8 cellular contexts compared by ENCODE assay signal in the genomic region with DNA sequence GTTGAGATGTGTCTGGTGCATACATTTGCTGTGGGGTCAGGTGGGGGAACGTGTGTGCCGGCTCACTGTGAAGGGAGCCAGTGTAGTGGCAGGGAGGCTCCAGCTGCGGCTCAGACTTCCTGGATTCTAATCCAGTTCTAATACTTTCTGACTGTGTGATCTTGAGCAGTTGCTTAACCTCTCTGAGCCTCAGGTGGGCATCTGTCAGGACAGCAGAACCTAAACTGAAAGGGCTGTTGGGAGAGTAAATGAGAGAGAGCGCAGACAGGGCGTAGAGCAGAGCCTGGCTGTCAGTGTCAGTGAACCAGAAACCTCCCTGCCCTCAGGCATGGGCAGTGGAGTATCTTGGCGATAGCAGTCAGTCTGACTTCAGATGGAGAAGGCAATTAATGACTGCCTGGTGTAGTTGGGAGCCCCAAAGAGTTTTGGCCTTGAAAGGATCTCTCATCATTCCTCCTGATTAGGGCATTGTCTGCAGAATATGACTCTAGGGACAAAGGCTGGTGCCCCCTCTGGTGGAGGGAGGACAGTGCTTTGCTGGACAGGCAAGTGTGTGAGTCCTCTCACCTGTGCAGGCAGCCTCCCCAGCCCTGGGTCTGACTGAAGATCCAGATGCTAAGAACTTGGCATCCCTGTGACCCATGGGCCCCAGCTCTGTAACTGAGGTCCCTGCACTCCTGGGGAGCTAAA. TPM values are rescaled to one million over a fixed set of nuclear protein-coding genes. Genes with fewer than 3 reads are reported as not detected.
DNase-seq lines count a peak whose midpoint lies in the region; ATAC-seq, FAIRE-seq and TF ChIP-seq lines count a peak whose summit lies in the region.

No MANE protein-coding gene starts in this region.

- DNase-seq in AG09309 (ENCODE audit: low read depth) (no peak), WTC11 (ENCODE audit: low spot score) (peak; percentile 78), HepG2 (ENCODE audit: low spot score) (peak; percentile 72), RKO (ENCODE audit: low spot score) (no peak)

- in situ Hi-C loops in HepG2 (cut with HindIII; ENCODE audit: extremely low pct_ligation_motif_present, low pct_unique_long_range_greater_than_20kb): loop anchor here (5.0 to 10.0 kb wide), 2 partner anchors 34 to 51 kb away; no protein-coding TSS in a partner anchor

- no peaks in the 10 kb centered on the region for H3K36me3 Mint-ChIP-seq in WTC11

- CTCF ChIA-PET in WTC11 (lab: Charles Lee): interaction anchor here (0.6 to 15.1 kb wide), 27 partner anchors 9 to 241 kb away, joined by 3 to 308 read pairs (median 4); partner anchors contain the start of genes CLPX, KBTBD13 and RASL12
- CTCF ChIA-PET in HepG2 (lab: Yijun Ruan, JAX; ENCODE audit: low intra/inter-chr PET ratio, low total read pairs): interaction anchor here (2.2 to 6.7 kb wide), 3 partner anchors 16 to 53 kb away, joined by 10 to 54 read pairs (median 34); no protein-coding TSS in a partner anchor

- no peaks in the 10 kb centered on the region for H3K9me3 ChIP-seq in HepG2 (ENCODE audit: low read length)

- WGBS in HepG2 (ENCODE audit: low lambda C conversion rate): 44% methylated on average over 6 of the region's 6 CpGs

- H3K4me1 Mint-ChIP-seq in WTC11: peaks cover 73% of the 10 kb centered on the region

- H3K9me3 Mint-ChIP-seq in WTC11: no peaks in the 10 kb centered on the region

- H3K27ac ChIP-seq in HepG2 (ENCODE audit: extremely low read length, insufficient read depth, low read length): no peak overlapping the region

- ATAC-seq in WTC11 (peak; percentile 55), HepG2 (peak; percentile 76), HG02588 (IDR thresholded peaks at IDR 0.05; ENCODE audit: unreplicated experiment) (no peak), HG03108 (IDR thresholded peaks at IDR 0.05; ENCODE audit: unreplicated experiment) (no peak), HG02870 (IDR thresholded peaks at IDR 0.05; ENCODE audit: unreplicated experiment) (no peak)

- no peaks in the 10 kb centered on the region for H3K79me2 ChIP-seq in HepG2 (ENCODE audit: insufficient read depth, low read length)

- no peak overlapping the region for H3K9ac ChIP-seq in HepG2 (ENCODE audit: insufficient read depth, low read depth, low read length)

- no peak for FAIRE-seq in HepG2 (lab: Jason Lieb, UNC)

- peak; percentile 60 for TF ChIP-seq RAD21 in HepG2 (CRISPR knock-in tag; IDR thresholded peaks at IDR 0.05)

- H3K27me3 ChIP-seq in HepG2 (ENCODE audit: control insufficient read depth in 1 of 2, insufficient read depth in 2 of 2, low read length in 2 of 2): peaks cover 0 to 21% of the 10 kb centered on the region in 2 experiments; a peak in 2 of 5 replicates

- peak; percentile 62 for TF ChIP-seq CTCF in AG09309 (IDR thresholded peaks at IDR 0.05; ENCODE audit: control insufficient read depth, insufficient read depth, low read depth, low read length, missing control alignments)
- TF ChIP-seq CTCF in GM12875 (IDR thresholded peaks at IDR 0.05; ENCODE audit: borderline replicate concordance, insufficient read depth, low read depth, low read length): peak; percentile 43; the same call in 1 of the 2 replicates
- TF ChIP-seq CTCF in WTC11 (IDR thresholded peaks at IDR 0.05): peak; percentile 49; the same call in 1 of the 2 replicates
- peak; percentile 88 for TF ChIP-seq CTCF in HepG2 (CRISPR knock-in tag; IDR thresholded peaks at IDR 0.05)

- no peaks in the 10 kb centered on the region for H3K36me3 ChIP-seq in HepG2 (replicated peaks in 1 of 2; ENCODE audit: control insufficient read depth in 1 of 2, insufficient read depth in 2 of 2, low read length in 2 of 2)

- H4K20me1 ChIP-seq in HepG2 (ENCODE audit: insufficient read depth, low read length): no peaks in the 10 kb centered on the region

- TF ChIP-seq POLR2A in HepG2 (IDR thresholded peaks at IDR 0.05; ENCODE audit: insufficient read depth in 1 of 2, low read depth in 2 of 2, low read length in 2 of 2): no peak

- H3K27ac Mint-ChIP-seq in WTC11: no peak overlapping the region

- POLR2A ChIA-PET in WTC11 (lab: Charles Lee): no interaction called here
- POLR2A ChIA-PET in HepG2 (lab: Yijun Ruan, JAX): interaction anchor here (1.9 to 4.0 kb wide), 2 partner anchors 30 to 52 kb away, joined by 7 to 27 read pairs; no protein-coding TSS in a partner anchor

- H3K4me2 ChIP-seq in HepG2 (ENCODE audit: low read depth, low read length): peak overlapping the region; percentile 89

- no peak overlapping the region for H2AFZ ChIP-seq in HepG2 (ENCODE audit: low read length)

- no peak overlapping the region for H3K4me3 Mint-ChIP-seq in WTC11

- H3K4me3 ChIP-seq in AG09309 (ENCODE audit: control insufficient read depth, low read depth, low read length) (no peak overlapping the region), GM12875 (ENCODE audit: low read depth, low read length) (no peak overlapping the region), HepG2 (replicated peaks in 1 of 3; ENCODE audit: insufficient read depth in 1 of 3, low read depth in 2 of 3, low read length in 3 of 3) (no peak overlapping the region; a peak in 1 of 6 replicates)

- intact Hi-C loops in HepG2 (cut with micrococcal nuclease; ENCODE audit: unreplicated experiment): loop anchor here (1.0 kb wide), 2 partner anchors 29 to 53 kb away; no protein-coding TSS in a partner anchor

- TF ChIP-seq EP300 in HepG2 (IDR thresholded peaks at IDR 0.05; ENCODE audit: low read depth in 2 of 2, low read length in 2 of 2) (no peak), HepG2 (CRISPR knock-in tag; IDR thresholded peaks at IDR 0.05; ENCODE audit: borderline replicate concordance) (no peak)

- no TSS peak for BruUV-seq in HepG2 (replicated peaks; lab: Mats Ljungman, UMichigan)

- H3K4me1 ChIP-seq in HepG2 (ENCODE audit: insufficient read depth, low read length): peaks cover 96% of the 10 kb centered on the region

- peaks cover 10% of the 10 kb centered on the region for H3K27me3 Mint-ChIP-seq in WTC11 (ENCODE audit: low read depth)

RNA-seq across cellular contexts. Expression of gene KBTBD13, which starts 9.6 kb away (rescaled TPM):
- 0.05 TPM in 1 of 3 replicates, not detected in the others for total RNA-seq in WTC11 (2021)
- total RNA-seq in HepG2 (2016; rRNA removed; fragmentation: Illumina TruSeq; extraction: Trizol): not detected in 2 replicates
- not detected in 2 replicates for total RNA-seq in HepG2 (2016; cell fraction: cytosol; rRNA removed; fragmentation: Illumina TruSeq; extraction: Trizol; ENCODE audit: low read depth)
- total RNA-seq in HepG2 (2016; cell fraction: insoluble cytoplasmic fraction; rRNA removed; fragmentation: Illumina TruSeq; extraction: Trizol): 0.02 TPM in 1 of 2 replicates, not detected in the other
- total RNA-seq in HepG2 (2016; cell fraction: membrane; rRNA removed; fragmentation: Illumina TruSeq; extraction: Trizol): 0.07 TPM in 1 of 2 replicates, not detected in the other
- total RNA-seq in HepG2 (2016; cell fraction: nucleus; rRNA removed; fragmentation: Illumina TruSeq; extraction: Trizol): not detected in 2 replicates
- polyA plus RNA-seq in HepG2 (2011; rRNA removed): not detected in 2 replicates
- polyA plus RNA-seq in HepG2 (2011; cell fraction: cytosol; rRNA removed): not detected in 2 replicates
- not detected in 2 replicates for polyA plus RNA-seq in HepG2 (2011; cell fraction: nucleus; rRNA removed)
- polyA plus RNA-seq in HepG2 (2012): not detected in 2 replicates
- not detected in 2 replicates for polyA plus RNA-seq in HepG2 (2016; cell fraction: cytosol; fragmentation: Illumina TruSeq; extraction: Trizol; ENCODE audit: low read depth)
- not detected in 2 replicates for polyA plus RNA-seq in HepG2 (2016; cell fraction: insoluble cytoplasmic fraction; fragmentation: Illumina TruSeq; extraction: Trizol; ENCODE audit: low read depth)
- not detected in 2 replicates for polyA plus RNA-seq in HepG2 (2016; cell fraction: membrane; fragmentation: Illumina TruSeq; extraction: Trizol; ENCODE audit: low read depth)
- not detected in 2 replicates for polyA plus RNA-seq in HepG2 (2016; cell fraction: nucleus; fragmentation: Illumina TruSeq; extraction: Trizol; ENCODE audit: insufficient read depth, low read depth)
- polyA minus RNA-seq in HepG2 (2011; rRNA and poly(A)+ RNA removed; ENCODE audit: low replicate concordance): 0.08 and 0.21 TPM in 2 replicates
- polyA minus RNA-seq in HepG2 (2011; cell fraction: cytosol; rRNA and poly(A)+ RNA removed): not detected in 2 replicates
- polyA minus RNA-seq in HepG2 (2011; cell fraction: nucleus; rRNA and poly(A)+ RNA removed): not detected in 2 replicates

RNA-seq across cellular contexts. Expression of gene RASL12, which starts 18.3 kb away (rescaled TPM):
- total RNA-seq in WTC11 (2021) (5.6 to 6.8 TPM (median 6.5 TPM) in 3 replicates), HepG2 (2016; rRNA removed; fragmentation: Illumina TruSeq; extraction: Trizol) (0.39 and 0.55 TPM in 2 replicates)
- total RNA-seq in HepG2 (2016; cell fraction: cytosol; rRNA removed; fragmentation: Illumina TruSeq; extraction: Trizol; ENCODE audit: low read depth): 0.20 and 0.26 TPM in 2 replicates
- total RNA-seq in HepG2 (2016; cell fraction: insoluble cytoplasmic fraction; rRNA removed; fragmentation: Illumina TruSeq; extraction: Trizol): 0.34 and 0.45 TPM in 2 replicates
- total RNA-seq in HepG2 (2016; cell fraction: membrane; rRNA removed; fragmentation: Illumina TruSeq; extraction: Trizol): 0.37 and 0.45 TPM in 2 replicates
- 0.66 and 0.68 TPM in 2 replicates for total RNA-seq in HepG2 (2016; cell fraction: nucleus; rRNA removed; fragmentation: Illumina TruSeq; extraction: Trizol)
- polyA plus RNA-seq in HepG2 (2011; rRNA removed): 0.10 and 0.16 TPM in 2 replicates
- polyA plus RNA-seq in HepG2 (2011; cell fraction: cytosol; rRNA removed): 0.13 TPM in 2 replicates
- 0.26 and 0.32 TPM in 2 replicates for polyA plus RNA-seq in HepG2 (2011; cell fraction: nucleus; rRNA removed)
- polyA plus RNA-seq in HepG2 (2012): 0.07 TPM in 1 of 2 replicates, not detected in the other
- polyA plus RNA-seq in HepG2 (2016; cell fraction: cytosol; fragmentation: Illumina TruSeq; extraction: Trizol; ENCODE audit: low read depth): 0.08 and 0.10 TPM in 2 replicates
- 0.35 TPM in 2 replicates for polyA plus RNA-seq in HepG2 (2016; cell fraction: insoluble cytoplasmic fraction; fragmentation: Illumina TruSeq; extraction: Trizol; ENCODE audit: low read depth)
- 0.27 and 0.41 TPM in 2 replicates for polyA plus RNA-seq in HepG2 (2016; cell fraction: membrane; fragmentation: Illumina TruSeq; extraction: Trizol; ENCODE audit: low read depth)
- 1.1 and 1.4 TPM in 2 replicates for polyA plus RNA-seq in HepG2 (2016; cell fraction: nucleus; fragmentation: Illumina TruSeq; extraction: Trizol; ENCODE audit: insufficient read depth, low read depth)
- polyA minus RNA-seq in HepG2 (2011; rRNA and poly(A)+ RNA removed; ENCODE audit: low replicate concordance): 0.78 TPM in 1 of 2 replicates, not detected in the other
- polyA minus RNA-seq in HepG2 (2011; cell fraction: cytosol; rRNA and poly(A)+ RNA removed): not detected in 2 replicates
- 0.25 and 0.52 TPM in 2 replicates for polyA minus RNA-seq in HepG2 (2011; cell fraction: nucleus; rRNA and poly(A)+ RNA removed)

RNA-seq across cellular contexts. Expression of gene UBAP1L, which starts 28.9 kb away (rescaled TPM):
- total RNA-seq in WTC11 (2021): 2.0 to 2.9 TPM (median 2.2 TPM) in 3 replicates
- total RNA-seq in HepG2 (2016; rRNA removed; fragmentation: Illumina TruSeq; extraction: Trizol): 0.13 and 0.86 TPM in 2 replicates
- total RNA-seq in HepG2 (2016; cell fraction: cytosol; rRNA removed; fragmentation: Illumina TruSeq; extraction: Trizol; ENCODE audit: low read depth): 0.18 and 0.20 TPM in 2 replicates
- 0.28 and 0.89 TPM in 2 replicates for total RNA-seq in HepG2 (2016; cell fraction: insoluble cytoplasmic fraction; rRNA removed; fragmentation: Illumina TruSeq; extraction: Trizol)
- 0.14 and 0.28 TPM in 2 replicates for total RNA-seq in HepG2 (2016; cell fraction: membrane; rRNA removed; fragmentation: Illumina TruSeq; extraction: Trizol)
- total RNA-seq in HepG2 (2016; cell fraction: nucleus; rRNA removed; fragmentation: Illumina TruSeq; extraction: Trizol): 2.1 and 3.2 TPM in 2 replicates
- 1.4 and 1.7 TPM in 2 replicates for polyA plus RNA-seq in HepG2 (2011; rRNA removed)
- polyA plus RNA-seq in HepG2 (2011; cell fraction: cytosol; rRNA removed): 0.14 and 0.25 TPM in 2 replicates
- 9.3 and 9.9 TPM in 2 replicates for polyA plus RNA-seq in HepG2 (2011; cell fraction: nucleus; rRNA removed)
- 1.0 and 1.8 TPM in 2 replicates for polyA plus RNA-seq in HepG2 (2012)
- 0.10 and 0.14 TPM in 2 replicates for polyA plus RNA-seq in HepG2 (2016; cell fraction: cytosol; fragmentation: Illumina TruSeq; extraction: Trizol; ENCODE audit: low read depth)
- 0.16 and 0.17 TPM in 2 replicates for polyA plus RNA-seq in HepG2 (2016; cell fraction: insoluble cytoplasmic fraction; fragmentation: Illumina TruSeq; extraction: Trizol; ENCODE audit: low read depth)
- 0.31 TPM in 1 of 2 replicates, not detected in the other for polyA plus RNA-seq in HepG2 (2016; cell fraction: membrane; fragmentation: Illumina TruSeq; extraction: Trizol; ENCODE audit: low read depth)
- polyA plus RNA-seq in HepG2 (2016; cell fraction: nucleus; fragmentation: Illumina TruSeq; extraction: Trizol; ENCODE audit: insufficient read depth, low read depth): 4.4 and 4.9 TPM in 2 replicates
- 2.1 and 5.5 TPM in 2 replicates for polyA minus RNA-seq in HepG2 (2011; rRNA and poly(A)+ RNA removed; ENCODE audit: low replicate concordance)
- 0.26 TPM in 1 of 2 replicates, not detected in the other for polyA minus RNA-seq in HepG2 (2011; cell fraction: cytosol; rRNA and poly(A)+ RNA removed)
- polyA minus RNA-seq in HepG2 (2011; cell fraction: nucleus; rRNA and poly(A)+ RNA removed): 6.7 and 8.5 TPM in 2 replicates

RNA-seq across cellular contexts. Expression of gene SLC51B, which starts 40.9 kb away (rescaled TPM):
- not detected in 3 replicates for total RNA-seq in WTC11 (2021)
- 14.4 and 17.1 TPM in 2 replicates for total RNA-seq in HepG2 (2016; rRNA removed; fragmentation: Illumina TruSeq; extraction: Trizol)
- total RNA-seq in HepG2 (2016; cell fraction: cytosol; rRNA removed; fragmentation: Illumina TruSeq; extraction: Trizol; ENCODE audit: low read depth): 5.3 and 6.1 TPM in 2 replicates
- 13.5 and 17.5 TPM in 2 replicates for total RNA-seq in HepG2 (2016; cell fraction: insoluble cytoplasmic fraction; rRNA removed; fragmentation: Illumina TruSeq; extraction: Trizol)
- 7.0 and 7.8 TPM in 2 replicates for total RNA-seq in HepG2 (2016; cell fraction: membrane; rRNA removed; fragmentation: Illumina TruSeq; extraction: Trizol)
- 8.3 and 9.5 TPM in 2 replicates for total RNA-seq in HepG2 (2016; cell fraction: nucleus; rRNA removed; fragmentation: Illumina TruSeq; extraction: Trizol)
- polyA plus RNA-seq in HepG2 (2011; rRNA removed): 12.0 and 14.9 TPM in 2 replicates
- polyA plus RNA-seq in HepG2 (2011; cell fraction: cytosol; rRNA removed): 13.2 and 15.4 TPM in 2 replicates
- polyA plus RNA-seq in HepG2 (2011; cell fraction: nucleus; rRNA removed): 3.4 and 3.5 TPM in 2 replicates
- polyA plus RNA-seq in HepG2 (2012): 4.6 and 5.6 TPM in 2 replicates
- 5.3 and 7.1 TPM in 2 replicates for polyA plus RNA-seq in HepG2 (2016; cell fraction: cytosol; fragmentation: Illumina TruSeq; extraction: Trizol; ENCODE audit: low read depth)
- polyA plus RNA-seq in HepG2 (2016; cell fraction: insoluble cytoplasmic fraction; fragmentation: Illumina TruSeq; extraction: Trizol; ENCODE audit: low read depth): 13.1 and 13.8 TPM in 2 replicates
- 5.5 and 6.5 TPM in 2 replicates for polyA plus RNA-seq in HepG2 (2016; cell fraction: membrane; fragmentation: Illumina TruSeq; extraction: Trizol; ENCODE audit: low read depth)
- polyA plus RNA-seq in HepG2 (2016; cell fraction: nucleus; fragmentation: Illumina TruSeq; extraction: Trizol; ENCODE audit: insufficient read depth, low read depth): 15.7 and 19.3 TPM in 2 replicates
- 5.1 TPM in 1 of 2 replicates, not detected in the other for polyA minus RNA-seq in HepG2 (2011; rRNA and poly(A)+ RNA removed; ENCODE audit: low replicate concordance)
- polyA minus RNA-seq in HepG2 (2011; cell fraction: cytosol; rRNA and poly(A)+ RNA removed): 3.9 TPM in 2 replicates
- polyA minus RNA-seq in HepG2 (2011; cell fraction: nucleus; rRNA and poly(A)+ RNA removed): 2.7 and 2.9 TPM in 2 replicates

RNA-seq across cellular contexts. Expression of gene PDCD7, which starts 47.5 kb away (rescaled TPM):
- total RNA-seq in WTC11 (2021): 23.5 to 25.4 TPM (median 25.4 TPM) in 3 replicates
- total RNA-seq in HepG2 (2016; rRNA removed; fragmentation: Illumina TruSeq; extraction: Trizol): 14.7 and 15.8 TPM in 2 replicates
- 6.2 and 7.6 TPM in 2 replicates for total RNA-seq in HepG2 (2016; cell fraction: cytosol; rRNA removed; fragmentation: Illumina TruSeq; extraction: Trizol; ENCODE audit: low read depth)
- 14.8 and 14.9 TPM in 2 replicates for total RNA-seq in HepG2 (2016; cell fraction: insoluble cytoplasmic fraction; rRNA removed; fragmentation: Illumina TruSeq; extraction: Trizol)
- 13.2 and 16.8 TPM in 2 replicates for total RNA-seq in HepG2 (2016; cell fraction: membrane; rRNA removed; fragmentation: Illumina TruSeq; extraction: Trizol)
- total RNA-seq in HepG2 (2016; cell fraction: nucleus; rRNA removed; fragmentation: Illumina TruSeq; extraction: Trizol): 8.6 and 11.3 TPM in 2 replicates
- 10.1 TPM in 2 replicates for polyA plus RNA-seq in HepG2 (2011; rRNA removed)
- polyA plus RNA-seq in HepG2 (2011; cell fraction: cytosol; rRNA removed): 7.2 and 9.0 TPM in 2 replicates
- 5.6 and 6.4 TPM in 2 replicates for polyA plus RNA-seq in HepG2 (2011; cell fraction: nucleus; rRNA removed)
- polyA plus RNA-seq in HepG2 (2012): 9.2 and 10.7 TPM in 2 replicates
- 3.5 and 4.1 TPM in 2 replicates for polyA plus RNA-seq in HepG2 (2016; cell fraction: cytosol; fragmentation: Illumina TruSeq; extraction: Trizol; ENCODE audit: low read depth)
- polyA plus RNA-seq in HepG2 (2016; cell fraction: insoluble cytoplasmic fraction; fragmentation: Illumina TruSeq; extraction: Trizol; ENCODE audit: low read depth): 18.0 and 18.1 TPM in 2 replicates
- 8.2 and 10.3 TPM in 2 replicates for polyA plus RNA-seq in HepG2 (2016; cell fraction: membrane; fragmentation: Illumina TruSeq; extraction: Trizol; ENCODE audit: low read depth)
- polyA plus RNA-seq in HepG2 (2016; cell fraction: nucleus; fragmentation: Illumina TruSeq; extraction: Trizol; ENCODE audit: insufficient read depth, low read depth): 14.1 and 14.4 TPM in 2 replicates
- 12.6 and 19.5 TPM in 2 replicates for polyA minus RNA-seq in HepG2 (2011; rRNA and poly(A)+ RNA removed; ENCODE audit: low replicate concordance)
- 12.3 and 15.5 TPM in 2 replicates for polyA minus RNA-seq in HepG2 (2011; cell fraction: cytosol; rRNA and poly(A)+ RNA removed)
- 11.6 and 14.3 TPM in 2 replicates for polyA minus RNA-seq in HepG2 (2011; cell fraction: nucleus; rRNA and poly(A)+ RNA removed)

Comparison
In these comparisons a context has a peak if more than half of its experiments do, and no peak if none do; other contexts are left out.
1. DNase-seq: peak in WTC11 (single experiment) and HepG2 (single experiment); none in AG09309 (single experiment) and RKO (single experiment).
2. ATAC-seq: peak in WTC11 (single experiment) and HepG2 (single experiment); none in HG02588 (single experiment), HG03108 (single experiment) and HG02870 (single experiment).
3. Peak in every context shown above with its lines, with median percentiles within 50 percentile points of each other: CTCF ChIP-seq.